ENCODE assay signal across 1 cellular context in genomic region chr9:36817160-36817834, GRCh38.
TF ChIP-seq lines count a peak whose summit lies in the region.

No MANE protein-coding gene starts in this region.

TF ChIP-seq in GM23338, 12 proteins besides CTCF, POLR2A, EP300 and RAD21 (continued from another document):
- TF ChIP-seq ZNF462 (CRISPR knock-in tag; IDR thresholded peaks at IDR 0.05) (no peak), EZH2phosphoT487 (IDR thresholded peaks at IDR 0.05; ENCODE audit: unreplicated experiment) (no peak), STAT1 (IDR thresholded peaks at IDR 0.05; ENCODE audit: unreplicated experiment) (no peak), POLR2AphosphoS5 (IDR thresholded peaks at IDR 0.05; ENCODE audit: low read depth) (no peak), CREB1 (CRISPR knock-in tag; IDR thresholded peaks at IDR 0.05; ENCODE audit: low read depth) (no peak), EZH2 (IDR thresholded peaks at IDR 0.05; ENCODE audit: low read depth, unreplicated experiment) (no peak), NANOG (IDR thresholded peaks at IDR 0.05; ENCODE audit: borderline replicate concordance) (no peak), ZNF114 (CRISPR knock-in tag; IDR thresholded peaks at IDR 0.05) (no peak)
